Comparison of ENCODE assay signal across 31 cellular contexts in genomic region chr3:55282994-55283393, GRCh38.
DNase-seq lines count a peak whose midpoint lies in the region; ATAC-seq and TF ChIP-seq lines count a peak whose summit lies in the region.
"Had no signal": no experiment of that assay in that cellular context is flagged by ENCODE, and none has a peak within 500 bp of the region (broad histone marks: within the 10 kb centered on the region; RNA-seq: fewer than 3 reads in every experiment).

No MANE protein-coding gene starts in this region.

- H3K27ac Mint-ChIP-seq in GM23338 (peak overlapping the region; percentile 68), WTC11 (peak overlapping the region; percentile 96)
- H3K27ac Mint-ChIP-seq: activated naive CD4-positive, alpha-beta T cell treated with anti-CD3 and anti-CD28 coated beads for 36 hours; activated T-helper 1 cell treated with anti-CD3 and anti-CD28 coated beads, Interleukin-12 subunit alpha, Interleukin-12 subunit beta, Interleukin-2, Interleukin-4 antibody, amounts not matched to agents 30 ng/mL and 10 ng/mL and 1 ng/mL, durations not matched to agents 14 hours and 24 hours and 36 hours; IgD-negative memory B cell; naive B cell; stimulated activated naive B cell treated with anti-CD40 and anti-IgM and Interleukin-4, amounts not matched to agents 10 μg/mL and 1 μg/mL and 100 μg/mL, for 72 hours had no signal

- no peak overlapping the region for H2BK120ac ChIP-seq in mesenchymal stem cell (ENCODE audit: low read depth, low read length)

- POLR2A ChIA-PET in WTC11 (lab: Charles Lee) = interaction anchor here (0.6 kb wide), 1 partner anchor 443 kb away, joined by 6 read pairs; no protein-coding TSS in a partner anchor

- H3K9me3 Mint-ChIP-seq in GM23338 = no peaks in the 10 kb centered on the region
- H3K9me3 Mint-ChIP-seq in WTC11 = peaks cover 9% of the 10 kb centered on the region; the same call in 1 of the 2 replicates
- H3K9me3 Mint-ChIP-seq: activated naive CD4-positive, alpha-beta T cell treated with anti-CD3 and anti-CD28 coated beads for 36 hours; activated T-helper 1 cell treated with anti-CD3 and anti-CD28 coated beads, Interleukin-12 subunit alpha, Interleukin-12 subunit beta, Interleukin-2, Interleukin-4 antibody, amounts not matched to agents 30 ng/mL and 10 ng/mL and 1 ng/mL, durations not matched to agents 14 hours and 24 hours and 36 hours had no signal

- H4K20me1 ChIP-seq in GM23338 (replicated peaks; ENCODE audit: insufficient read depth) = no peaks in the 10 kb centered on the region

- no peak overlapping the region for H3K23ac ChIP-seq in mesenchymal stem cell (ENCODE audit: low read length in 2 of 2)

- no peaks in the 10 kb centered on the region for H3K79me1 ChIP-seq in mesenchymal stem cell (replicated peaks; ENCODE audit: low read length, poor library complexity, severe bottlenecking)

- no peak overlapping the region for H4K91ac ChIP-seq in mesenchymal stem cell (ENCODE audit: low read length)

- H2AK5ac ChIP-seq in mesenchymal stem cell (ENCODE audit: low read length, severe bottlenecking) = no peak overlapping the region

- H3K36me3 ChIP-seq in GM23338 (ENCODE audit: insufficient read depth) = no peaks in the 10 kb centered on the region
- no peaks in the 10 kb centered on the region for H3K36me3 ChIP-seq in HUES6 (ENCODE audit: control insufficient read depth, insufficient read depth, low read length)
- H3K36me3 ChIP-seq in mesenchymal stem cell (ENCODE audit: control insufficient read depth in 1 of 2, insufficient read depth in 2 of 2, low read depth in 1 of 2, low read length in 2 of 2) = no peaks in the 10 kb centered on the region
- H3K36me3 ChIP-seq in adrenal gland (replicated peaks in 1 of 2) = no peaks in the 10 kb centered on the region
- H3K36me3 ChIP-seq: breast epithelium, heart left ventricle, Peyer's patch had no signal

- H3K4me1 Mint-ChIP-seq in GM23338 (peaks cover 22% of the 10 kb centered on the region), WTC11 (peaks cover 30% of the 10 kb centered on the region)
- H3K4me1 Mint-ChIP-seq: IgD-negative memory B cell; naive B cell; stimulated activated naive B cell treated with anti-CD40 and anti-IgM and Interleukin-4, amounts not matched to agents 10 μg/mL and 1 μg/mL and 100 μg/mL, for 72 hours had no signal

- 85% methylated on average over 4 of the region's 4 CpGs for WGBS in mesenchymal stem cell
- 88 to 96% (median 92%) methylated on average over 3 to 4 of the region's 4 CpGs for WGBS in adrenal gland, 4 donors

- H3K27ac ChIP-seq in GM23338 (ENCODE audit: low read depth) = no peak overlapping the region
- peak overlapping the region; percentile 21; the same call in 1 of the 2 replicates for H3K27ac ChIP-seq in HUES6 (ENCODE audit: low read depth, low read length)
- H3K27ac ChIP-seq in mesenchymal stem cell (ENCODE audit: low read length, poor library complexity, severe bottlenecking) = no peak overlapping the region
- no peak overlapping the region for H3K27ac ChIP-seq in adrenal gland
- H3K27ac ChIP-seq: breast epithelium, epithelial cell of prostate, heart left ventricle, Peyer's patch had no signal

- intact Hi-C loops in adrenal gland (cut with DNase I) = no loop called here

- H3F3A ChIP-seq in GM23338 (replicated peaks; ENCODE audit: low read depth) = no peaks in the 10 kb centered on the region

- TF ChIP-seq CTCF in GM23338 (conservative IDR thresholded peaks at IDR 0.05; ENCODE audit: low read depth in 2 of 2) (no peak), WTC11 (IDR thresholded peaks at IDR 0.05) (no peak), adrenal gland (IDR thresholded peaks at IDR 0.05) (no peak)

- H3K27me3 ChIP-seq in GM23338 (ENCODE audit: insufficient read depth) = no peaks in the 10 kb centered on the region
- H3K27me3 ChIP-seq in HUES6 (ENCODE audit: control insufficient read depth, insufficient read depth, low read length) = no peaks in the 10 kb centered on the region
- H3K27me3 ChIP-seq in mesenchymal stem cell (ENCODE audit: control insufficient read depth in 1 of 2, insufficient read depth in 1 of 2, low read length in 2 of 2) = no peaks in the 10 kb centered on the region
- no peaks in the 10 kb centered on the region for H3K27me3 ChIP-seq in adrenal gland
- H3K27me3 ChIP-seq: breast epithelium, heart left ventricle, Peyer's patch had no signal

- H4K8ac ChIP-seq in mesenchymal stem cell (ENCODE audit: low read length) = no peak overlapping the region

- H3K4me3 ChIP-seq in GM23338 (no peak overlapping the region), HUES6 (ENCODE audit: low read depth, low read length) (0 out of 2 replicates have a peak overlapping the region, but pooled peaks have one; percentile 9), mesenchymal stem cell (ENCODE audit: insufficient read depth in 1 of 2, low read depth in 1 of 2, low read length in 2 of 2) (no peak overlapping the region), adrenal gland (no peak overlapping the region)
- H3K4me3 ChIP-seq: breast epithelium, GM12878, heart left ventricle, Peyer's patch had no signal

- H3K27me3 Mint-ChIP-seq in GM23338 (ENCODE audit: insufficient read depth, low read depth, poor library complexity) = no peaks in the 10 kb centered on the region
- no peaks in the 10 kb centered on the region; the same call in 1 of the 2 replicates for H3K27me3 Mint-ChIP-seq in WTC11 (ENCODE audit: low read depth)
- H3K27me3 Mint-ChIP-seq: IgD-negative memory B cell; naive B cell; stimulated activated naive B cell treated with anti-CD40 and anti-IgM and Interleukin-4, amounts not matched to agents 10 μg/mL and 1 μg/mL and 100 μg/mL, for 72 hours had no signal

- H3K9ac ChIP-seq in HUES6 (ENCODE audit: low read length) = no peak overlapping the region
- no peak overlapping the region for H3K9ac ChIP-seq in mesenchymal stem cell (ENCODE audit: low read length)

- no peak for TF ChIP-seq POLR2A in adrenal gland (IDR thresholded peaks at IDR 0.05)

- H3K4me1 ChIP-seq in GM23338 (ENCODE audit: insufficient read depth) (peaks cover 8% of the 10 kb centered on the region), HUES6 (ENCODE audit: control insufficient read depth, insufficient read depth, low read length) (peaks cover 17% of the 10 kb centered on the region), mesenchymal stem cell (ENCODE audit: control insufficient read depth, insufficient read depth, low read depth, low read length) (peaks cover 2% of the 10 kb centered on the region), adrenal gland (replicated peaks in 1 of 2) (no peaks in the 10 kb centered on the region)
- H3K4me1 ChIP-seq: breast epithelium, Caco-2, heart left ventricle, Peyer's patch had no signal

- DNase-seq in GM23338 (ENCODE audit: low spot score) (peak; percentile 47), WTC11 (ENCODE audit: low spot score) (peak; percentile 53), mesenchymal stem cell (no peak), adrenal gland (no peak), middle frontal gyrus (ENCODE audit: extremely low spot score, low spot score) (no peak), NCI-H1930 (lab: John Stamatoyannopoulos, UW) (no peak), NCI-H2227 treated with DMSO at 0.1 percent for 48 hours (lab: John Stamatoyannopoulos, UW) (no peak)
- DNase-seq: activated CD4-positive, alpha-beta T cell treated with anti-CD3 and anti-CD28 coated beads, Interleukin-2, amount 50 U/mL, for 48 hours; activated CD8-positive, alpha-beta memory T cell treated with anti-CD3 and anti-CD28 coated beads, Interleukin-2, amount 50 U/mL, for 4 hours; activated naive CD4-positive, alpha-beta T cell treated with anti-CD3 and anti-CD28 coated beads for 36 hours; C1 segment of cervical spinal cord; Caco-2; DND-41; effector CD4-positive, alpha-beta T cell; heart left ventricle; naive B cell; NCI-H1092 treated with DMSO at 0.1 percent for 48 hours; NCI-H2107; NCI-H446 treated with DMSO at 0.1 percent for 48 hours; Peyer's patch; SIG-M5; stimulated activated CD4-positive, alpha-beta T cell treated with anti-CD3 and anti-CD28 coated beads, Interleukin-15, amount 100 ng/mL, for 24 hours; stimulated activated naive B cell treated with anti-CD40 and anti-IgM and Interleukin-4, amounts not matched to agents 10 μg/mL and 1 μg/mL and 100 μg/mL, for 72 hours had no signal

- H3K9me3 ChIP-seq in HUES6 (ENCODE audit: control insufficient read depth, insufficient read depth, low read depth, low read length) (peaks cover 2% of the 10 kb centered on the region; the same call in 1 of the 2 replicates), mesenchymal stem cell (ENCODE audit: control insufficient read depth, low read length) (no peaks in the 10 kb centered on the region), adrenal gland (replicated peaks in 1 of 3) (no peaks in the 10 kb centered on the region)
- H3K9me3 ChIP-seq: breast epithelium, Caco-2, heart left ventricle, Peyer's patch had no signal

- CTCF ChIA-PET in WTC11 (lab: Charles Lee) = no interaction called here

- no peak overlapping the region for H2BK5ac ChIP-seq in mesenchymal stem cell (ENCODE audit: low read depth, low read length, poor library complexity, severe bottlenecking)

- H2BK12ac ChIP-seq in mesenchymal stem cell (ENCODE audit: low read length in 2 of 2) = no peak overlapping the region

- H3K4me3 Mint-ChIP-seq in GM23338 = no peak overlapping the region
- H3K4me3 Mint-ChIP-seq in WTC11 = no peak overlapping the region
- H3K4me3 Mint-ChIP-seq: activated naive CD4-positive, alpha-beta T cell treated with anti-CD3 and anti-CD28 coated beads for 36 hours; activated T-helper 1 cell treated with anti-CD3 and anti-CD28 coated beads, Interleukin-12 subunit alpha, Interleukin-12 subunit beta, Interleukin-2, Interleukin-4 antibody, amounts not matched to agents 30 ng/mL and 10 ng/mL and 1 ng/mL, durations not matched to agents 14 hours and 24 hours and 36 hours; IgD-negative memory B cell; naive B cell; stimulated activated naive B cell treated with anti-CD40 and anti-IgM and Interleukin-4, amounts not matched to agents 10 μg/mL and 1 μg/mL and 100 μg/mL, for 72 hours had no signal

- H3K4ac ChIP-seq in mesenchymal stem cell (ENCODE audit: low read depth in 1 of 2, low read length in 2 of 2) = no peak overlapping the region

- no peak overlapping the region for H2BK15ac ChIP-seq in mesenchymal stem cell (ENCODE audit: low read depth, poor library complexity, severe bottlenecking)

- ATAC-seq in GM23338 = peak; percentile 74
- ATAC-seq in WTC11 = peak; percentile 94
- ATAC-seq: activated CD4-positive, CD25-positive, alpha-beta regulatory T cell treated with anti-CD3 and anti-CD28 coated beads, Interleukin-2, amount 50 U/mL, for 24 hours; GM12878; heart left ventricle; left lobe of liver; stimulated activated naive B cell treated with anti-CD40 and anti-IgM and Interleukin-4, amounts not matched to agents 10 μg/mL and 1 μg/mL and 100 μg/mL, for 72 hours had no signal

- peak overlapping the region; percentile 37 for H3K4me2 ChIP-seq in GM23338
- no peak overlapping the region for H3K4me2 ChIP-seq in mesenchymal stem cell (ENCODE audit: low read length, poor library complexity, severe bottlenecking)

- H2AFZ ChIP-seq in GM23338 (peak overlapping the region; percentile 93), mesenchymal stem cell (ENCODE audit: low read depth, low read length) (peak overlapping the region; percentile 29)

- no peak overlapping the region for H3K18ac ChIP-seq in mesenchymal stem cell (ENCODE audit: low read depth in 1 of 2, low read length in 2 of 2)

- H3K79me2 ChIP-seq in GM23338 (replicated peaks; ENCODE audit: insufficient read depth) = no peaks in the 10 kb centered on the region

- H3K36me3 Mint-ChIP-seq in GM23338 (ENCODE audit: low read depth) = no peaks in the 10 kb centered on the region
- H3K36me3 Mint-ChIP-seq in WTC11 = no peaks in the 10 kb centered on the region
- H3K36me3 Mint-ChIP-seq: IgD-negative memory B cell; naive B cell; stimulated activated naive B cell treated with anti-CD40 and anti-IgM and Interleukin-4, amounts not matched to agents 10 μg/mL and 1 μg/mL and 100 μg/mL, for 72 hours had no signal

- H3K14ac ChIP-seq in mesenchymal stem cell (ENCODE audit: low read length in 2 of 2) = no peak overlapping the region

- H3K9me2 ChIP-seq in GM23338 (ENCODE audit: insufficient read depth) = peaks cover 4% of the 10 kb centered on the region; the same call in 1 of the 2 replicates

Comparison
In these comparisons a context has a peak if more than half of its experiments do, and no peak if none do; other contexts are left out.
1. DNase-seq: peak in GM23338 (single experiment) and WTC11 (single experiment); none in mesenchymal stem cell (single experiment), adrenal gland (0 of 7), middle frontal gyrus (single experiment), NCI-H1930 (0 of 2) and NCI-H2227 treated with DMSO at 0.1 percent for 48 hours (single experiment).